In genomic region chr5:102955463-102955862, GRCh38 we compare ENCODE assay signal across 1 cellular context.
TF ChIP-seq lines count a peak whose summit lies in the region.

No MANE protein-coding gene starts in this region.

TF ChIP-seq in HCT116, 20 proteins besides CTCF, POLR2A, EP300 and RAD21 (continued from another document):
- TF ChIP-seq REST (IDR thresholded peaks at IDR 0.05; ENCODE audit: low read depth) (no peak), ATF3 (IDR thresholded peaks at IDR 0.05) (no peak), ELF1 (IDR thresholded peaks at IDR 0.05; ENCODE audit: borderline replicate concordance, low read depth) (no peak)
